Comparison of ENCODE assay signal across 15 cellular contexts in genomic region chr10:11548763-11549089, GRCh38.
"Had no signal": no experiment of that assay in that cellular context is flagged by ENCODE, and none has a peak within 500 bp of the region (broad histone marks: within the 10 kb centered on the region; RNA-seq: fewer than 3 reads in every experiment).

No MANE protein-coding gene starts in this region.

- ATAC-seq: activated CD4-positive, alpha-beta T cell treated with anti-CD3 and anti-CD28 coated beads for 36 hours; activated T-cell treated with anti-CD3 and anti-CD28 coated beads, Interleukin-2, amount 50 U/mL, for 4 hours; body of pancreas; pancreas had no signal

- H3K4me3 Mint-ChIP-seq: activated CD4-positive, alpha-beta memory T cell treated with anti-CD3 and anti-CD28 coated beads, Interleukin-2, amount 10 ng/mL, durations not matched to agents 7 days and 5 days; activated CD4-positive, alpha-beta T cell treated with anti-CD3 and anti-CD28 coated beads for 36 hours; activated naive CD4-positive, alpha-beta T cell treated with anti-CD3 and anti-CD28 coated beads, Interleukin-2, amount 50 U/mL, for 24 hours; activated T-cell treated with anti-CD3 and anti-CD28 coated beads, Interleukin-2, amount 50 U/mL, for 4 hours had no signal

- DNase-seq: activated CD4-positive, alpha-beta memory T cell treated with anti-CD3 and anti-CD28 coated beads, Interleukin-2, amount 10 ng/mL, durations not matched to agents 7 days and 5 days; activated CD4-positive, alpha-beta T cell treated with anti-CD3 and anti-CD28 coated beads for 36 hours; activated effector memory CD4-positive, alpha-beta T cell treated with anti-CD3 and anti-CD28 coated beads, Interleukin-2, amount 50 U/mL, for 16 hours; activated T-cell treated with anti-CD3 and anti-CD28 coated beads, Interleukin-2, amount 50 U/mL, for 4 hours; amniotic stem cell; body of pancreas; caudate nucleus; esophagus squamous epithelium; islet precursor cell; pancreas; stimulated activated naive CD4-positive, alpha-beta T cell; T1000; uterus; WERI-Rb-1 had no signal

- H3K27ac Mint-ChIP-seq: activated CD4-positive, alpha-beta memory T cell treated with anti-CD3 and anti-CD28 coated beads, Interleukin-2, amount 10 ng/mL, durations not matched to agents 7 days and 5 days; activated CD4-positive, alpha-beta T cell treated with anti-CD3 and anti-CD28 coated beads for 36 hours; activated naive CD4-positive, alpha-beta T cell treated with anti-CD3 and anti-CD28 coated beads, Interleukin-2, amount 50 U/mL, for 24 hours had no signal

- H3K27me3 Mint-ChIP-seq: activated CD4-positive, alpha-beta memory T cell treated with anti-CD3 and anti-CD28 coated beads, Interleukin-2, amount 10 ng/mL, durations not matched to agents 7 days and 5 days; activated CD4-positive, alpha-beta T cell treated with anti-CD3 and anti-CD28 coated beads for 36 hours; activated naive CD4-positive, alpha-beta T cell treated with anti-CD3 and anti-CD28 coated beads, Interleukin-2, amount 50 U/mL, for 24 hours had no signal

- H3K9me3 Mint-ChIP-seq: activated CD4-positive, alpha-beta memory T cell treated with anti-CD3 and anti-CD28 coated beads, Interleukin-2, amount 10 ng/mL, durations not matched to agents 7 days and 5 days; activated naive CD4-positive, alpha-beta T cell treated with anti-CD3 and anti-CD28 coated beads, Interleukin-2, amount 50 U/mL, for 24 hours; activated T-cell treated with anti-CD3 and anti-CD28 coated beads, Interleukin-2, amount 50 U/mL, for 4 hours had no signal
